In genomic region chr3:134775831-134776230, GRCh38 we compare ENCODE assay signal across 28 cellular contexts. TPM values are rescaled to one million over a fixed set of nuclear protein-coding genes. Genes with fewer than 3 reads are reported as not detected.
"Had no signal": no experiment of that assay in that cellular context is flagged by ENCODE, and none has a peak within 500 bp of the region (broad histone marks: within the 10 kb centered on the region; RNA-seq: fewer than 3 reads in every experiment).

No MANE protein-coding gene starts in this region.

- H3K36me3 ChIP-seq: brain microvascular endothelial cell, esophagus squamous epithelium, gastroesophageal sphincter, heart right ventricle, WERI-Rb-1 had no signal

- H3K4me1 ChIP-seq: esophagus squamous epithelium, gastroesophageal sphincter, heart right ventricle had no signal

- H3K36me3 Mint-ChIP-seq: activated naive CD4-positive, alpha-beta T cell treated with anti-CD3 and anti-CD28 coated beads, Interleukin-2, amount 50 U/mL, for 24 hours had no signal

- H3K9me3 ChIP-seq: esophagus squamous epithelium, gastroesophageal sphincter, heart right ventricle had no signal

- H3K27me3 ChIP-seq: brain microvascular endothelial cell, esophagus squamous epithelium, gastroesophageal sphincter, heart right ventricle had no signal

- H3K4me1 Mint-ChIP-seq: activated B cell treated with CpG ODN at 0.5 μM for 24 hours; central memory CD8-positive, alpha-beta T cell had no signal

- DNase-seq: activated B cell treated with CpG ODN at 0.5 μM for 24 hours; activated CD4-positive, alpha-beta T cell treated with anti-CD3 and anti-CD28 coated beads, Interleukin-2, amount 10 ng/mL, durations not matched to agents 24 days and 14 days; activated CD4-positive, alpha-beta T cell treated with anti-CD3 and anti-CD28 coated beads, Interleukin-2, amount 50 U/mL, for 4 hours; activated effector memory CD4-positive, alpha-beta T cell treated with anti-CD3 and anti-CD28 coated beads, Interleukin-2, amount 50 U/mL, for 16 hours; activated naive CD4-positive, alpha-beta T cell treated with anti-CD3 and anti-CD28 coated beads for 36 hours; activated T-cell treated with anti-CD3 and anti-CD28 coated beads, Interleukin-2, amount 50 U/mL, for 4 hours; amniotic stem cell; anterior cingulate cortex; brain microvascular endothelial cell; cortex of kidney; dermis blood vessel endothelial cell; effector CD4-positive, alpha-beta T cell; effector memory CD8-positive, alpha-beta T cell; erythroblast; esophagus squamous epithelium; foreskin melanocyte; heart right ventricle; T-helper 17 cell; T1000; WERI-Rb-1 had no signal

- H3K9me3 Mint-ChIP-seq: activated naive CD4-positive, alpha-beta T cell treated with anti-CD3 and anti-CD28 coated beads for 36 hours; activated naive CD4-positive, alpha-beta T cell treated with anti-CD3 and anti-CD28 coated beads, Interleukin-2, amount 50 U/mL, for 24 hours; activated T-cell treated with anti-CD3 and anti-CD28 coated beads, Interleukin-2, amount 50 U/mL, for 4 hours; activated T-helper 2 cell treated with anti-CD3 and anti-CD28 coated beads, Interferon-gamma antibody, Interleukin-2, Interleukin-4, amounts not matched to agents 10 μg/mL and 5 μg/mL and 100 μg/mL, durations not matched to agents 14 hours and 24 hours and 36 hours; central memory CD8-positive, alpha-beta T cell; T-helper 2 cell treated with Interferon-gamma antibody and Interleukin-4, amounts not matched to agents 5 μg/mL and 100 μg/mL, for 36 hours had no signal

- H3K27ac Mint-ChIP-seq: activated B cell treated with CpG ODN at 0.5 μM for 24 hours; activated CD4-positive, alpha-beta T cell treated with anti-CD3 and anti-CD28 coated beads, Interleukin-2, amount 10 ng/mL, durations not matched to agents 24 days and 14 days; activated naive CD4-positive, alpha-beta T cell treated with anti-CD3 and anti-CD28 coated beads for 36 hours; activated naive CD4-positive, alpha-beta T cell treated with anti-CD3 and anti-CD28 coated beads, Interleukin-2, amount 50 U/mL, for 24 hours; activated T-helper 2 cell treated with anti-CD3 and anti-CD28 coated beads, Interferon-gamma antibody, Interleukin-2, Interleukin-4, amounts not matched to agents 10 μg/mL and 5 μg/mL and 100 μg/mL, durations not matched to agents 14 hours and 24 hours and 36 hours; effector memory CD8-positive, alpha-beta T cell; T-helper 17 cell; T-helper 2 cell treated with Interferon-gamma antibody and Interleukin-4, amounts not matched to agents 5 μg/mL and 100 μg/mL, for 36 hours had no signal

- H3K4me3 ChIP-seq: esophagus squamous epithelium, gastroesophageal sphincter, heart right ventricle had no signal

- H3K27me3 Mint-ChIP-seq: activated B cell treated with CpG ODN at 0.5 μM for 24 hours; activated naive CD4-positive, alpha-beta T cell treated with anti-CD3 and anti-CD28 coated beads, Interleukin-2, amount 50 U/mL, for 24 hours; central memory CD8-positive, alpha-beta T cell; effector memory CD8-positive, alpha-beta T cell had no signal

- H3K4me3 Mint-ChIP-seq: activated B cell treated with CpG ODN at 0.5 μM for 24 hours; activated CD4-positive, alpha-beta T cell treated with anti-CD3 and anti-CD28 coated beads, Interleukin-2, amount 10 ng/mL, durations not matched to agents 24 days and 14 days; activated CD8-positive, alpha-beta T cell treated with anti-CD3 and anti-CD28 coated beads, Interleukin-2, amount 10 ng/mL, durations not matched to agents 7 days and 5 days; activated naive CD4-positive, alpha-beta T cell treated with anti-CD3 and anti-CD28 coated beads for 36 hours; activated naive CD4-positive, alpha-beta T cell treated with anti-CD3 and anti-CD28 coated beads, Interleukin-2, amount 50 U/mL, for 24 hours; activated T-cell treated with anti-CD3 and anti-CD28 coated beads, Interleukin-2, amount 50 U/mL, for 4 hours; central memory CD8-positive, alpha-beta T cell; effector memory CD8-positive, alpha-beta T cell; T-helper 2 cell treated with Interferon-gamma antibody and Interleukin-4, amounts not matched to agents 5 μg/mL and 100 μg/mL, for 36 hours had no signal

- ATAC-seq: activated CD4-positive, CD25-positive, alpha-beta regulatory T cell treated with anti-CD3 and anti-CD28 coated beads, Interleukin-2, amount 50 U/mL, for 24 hours; activated CD8-positive, alpha-beta T cell treated with anti-CD3 and anti-CD28 coated beads, Interleukin-2, amount 10 ng/mL, durations not matched to agents 7 days and 5 days; activated T-cell treated with anti-CD3 and anti-CD28 coated beads, Interleukin-2, amount 50 U/mL, for 4 hours; effector memory CD8-positive, alpha-beta T cell; gastroesophageal sphincter; heart right ventricle; T-helper 17 cell had no signal

- H3K27ac ChIP-seq: brain microvascular endothelial cell, esophagus squamous epithelium, gastroesophageal sphincter, heart right ventricle, WERI-Rb-1 had no signal

RNA-seq across cellular contexts. Expression of gene EPHB1, which starts 19.2 kb away (rescaled TPM):
- total RNA-seq: activated CD8-positive, alpha-beta memory T cell treated with anti-CD3 and anti-CD28 coated beads for 36 hours had no signal
